21 cellular contexts compared by ENCODE assay signal in genomic region chr6:107057679-107058078, GRCh38. TPM values are rescaled to one million over a fixed set of nuclear protein-coding genes. Genes with fewer than 3 reads are reported as not detected.
DNase-seq lines count a peak whose midpoint lies in the region; ATAC-seq, FAIRE-seq and TF ChIP-seq lines count a peak whose summit lies in the region.
"Had no signal": no experiment of that assay in that cellular context is flagged by ENCODE, and none has a peak within 500 bp of the region (broad histone marks: within the 10 kb centered on the region; RNA-seq: fewer than 3 reads in every experiment).

No MANE protein-coding gene starts in this region.

- H4K5ac ChIP-seq in mesendoderm (ENCODE audit: low read length) = no peak overlapping the region

- H3K27ac Mint-ChIP-seq in osteocyte (ENCODE audit: unreplicated experiment) = no peak overlapping the region
- H3K27ac Mint-ChIP-seq: B cell; CD4-positive, alpha-beta T cell; CD8-positive, alpha-beta T cell had no signal

- CTCF ChIA-PET in HepG2 (lab: Yijun Ruan, JAX; ENCODE audit: low intra/inter-chr PET ratio, low total read pairs) = no interaction called here

- peak overlapping the region; percentile 64 for H3K56ac ChIP-seq in mesendoderm (ENCODE audit: low read length)

- intact Hi-C loops in HepG2 (cut with micrococcal nuclease; ENCODE audit: unreplicated experiment) (no loop called here), right lobe of liver (cut with DNase I) (no loop called here)

- no peak overlapping the region for H3K4ac ChIP-seq in mesendoderm (ENCODE audit: low read depth, low read length)

- no peak overlapping the region for H2BK15ac ChIP-seq in mesendoderm (replicated peaks; ENCODE audit: low read depth)

- no peak for TF ChIP-seq RAD21 in HepG2 (CRISPR knock-in tag; IDR thresholded peaks at IDR 0.05)

- no peak overlapping the region for H3K18ac ChIP-seq in mesendoderm (ENCODE audit: low read length)

- no peaks in the 10 kb centered on the region for H3K79me1 ChIP-seq in mesendoderm (ENCODE audit: low read length)

- H3K27ac ChIP-seq in HepG2 (ENCODE audit: extremely low read length, insufficient read depth, low read length) (no peak overlapping the region), right lobe of liver (no peak overlapping the region), mesendoderm (ENCODE audit: low read depth, low read length) (no peak overlapping the region)
- H3K27ac ChIP-seq: 22Rv1; A549; BLaER1 treated with 17β-estradiol and CSF1 and Interleukin-3, amounts not matched to agents 10 nM and 100 nM; C4-2B had no signal

- no peak overlapping the region for H2BK120ac ChIP-seq in mesendoderm (ENCODE audit: low read depth, low read length)

- H3K4me1 ChIP-seq in HepG2 (ENCODE audit: insufficient read depth, low read length) = peaks cover 25% of the 10 kb centered on the region
- no peaks in the 10 kb centered on the region for H3K4me1 ChIP-seq in right lobe of liver
- H3K4me1 ChIP-seq in mesendoderm (ENCODE audit: control insufficient read depth, low read depth, low read length) = peaks cover 9% of the 10 kb centered on the region
- H3K4me1 ChIP-seq: A549, Caco-2 had no signal

- BruUV-seq in HepG2 (replicated peaks; lab: Mats Ljungman, UMichigan) = no TSS peak

- DNase-seq in HepG2 (ENCODE audit: low spot score) (no peak), right lobe of liver (no peak), mesendoderm (no peak), osteocyte (ENCODE audit: extremely low spot score, unreplicated experiment) (no peak), GM12891 (ENCODE audit: insufficient read length, low spot score) (no peak)
- DNase-seq: AML-193; Caco-2; Calu3; CD4-positive, alpha-beta T cell; CD8-positive, alpha-beta T cell; DMS79 treated with DMSO at 0.1 percent for 48 hours; GF-D8 had no signal

- FAIRE-seq in HepG2 (lab: Jason Lieb, UNC) (no peak), GM12891 (lab: Jason Lieb, UNC) (no peak)
- FAIRE-seq: A549, D721Med, G401.6, GM12892, GM18507 had no signal

- TF ChIP-seq CTCF in HepG2 (CRISPR knock-in tag; IDR thresholded peaks at IDR 0.05) = no peak
- TF ChIP-seq CTCF in right lobe of liver (IDR thresholded peaks at IDR 0.05) = no peak
- no peak for TF ChIP-seq CTCF in osteocyte (IDR thresholded peaks at IDR 0.05)

- H3K36me3 ChIP-seq in HepG2 (replicated peaks in 1 of 2; ENCODE audit: control insufficient read depth in 1 of 2, insufficient read depth in 2 of 2, low read length in 2 of 2) (no peaks in the 10 kb centered on the region), right lobe of liver (no peaks in the 10 kb centered on the region), mesendoderm (ENCODE audit: control insufficient read depth, insufficient read depth, low read length) (no peaks in the 10 kb centered on the region)
- H3K36me3 ChIP-seq: BLaER1 treated with 17β-estradiol and CSF1 and Interleukin-3, amounts not matched to agents 10 nM and 100 nM had no signal

- H2AFZ ChIP-seq in HepG2 (ENCODE audit: low read length) = no peak overlapping the region

- no peak for TF ChIP-seq POLR2A in HepG2 (IDR thresholded peaks at IDR 0.05; ENCODE audit: insufficient read depth in 1 of 2, low read depth in 2 of 2, low read length in 2 of 2)
- TF ChIP-seq POLR2A in right lobe of liver (IDR thresholded peaks at IDR 0.05) = no peak
- no peak for TF ChIP-seq POLR2A in GM12891 (IDR thresholded peaks at IDR 0.05; ENCODE audit: low read depth, low read length)

- H3K23ac ChIP-seq in mesendoderm (ENCODE audit: low read length) = no peak overlapping the region

- WGBS in HepG2 (ENCODE audit: low lambda C conversion rate) = 47% methylated on average over 2 of the region's 2 CpGs
- WGBS in right lobe of liver (ENCODE audit: insufficient coverage, low coverage, low lambda C conversion rate, missing lambda C conversion rate) = 56% methylated on average over 1 of the region's 2 CpGs
- no CpG with 5 or more reads among the region's 2 CpGs for WGBS in mesendoderm (ENCODE audit: extremely low coverage, insufficient coverage, low lambda C conversion rate)

- peak overlapping the region; percentile 29 for H3K4me2 ChIP-seq in HepG2 (ENCODE audit: low read depth, low read length)
- H3K4me2 ChIP-seq in mesendoderm (ENCODE audit: low read length) = no peak overlapping the region
- H3K4me2 ChIP-seq: A549; BLaER1 treated with 17β-estradiol and CSF1 and Interleukin-3, amounts not matched to agents 10 nM and 100 nM had no signal

- H3K4me3 ChIP-seq in HepG2 (replicated peaks in 1 of 3; ENCODE audit: insufficient read depth in 1 of 3, low read depth in 2 of 3, low read length in 3 of 3) = no peak overlapping the region
- no peak overlapping the region for H3K4me3 ChIP-seq in right lobe of liver
- H3K4me3 ChIP-seq in mesendoderm (ENCODE audit: low read length) = no peak overlapping the region
- H3K4me3 ChIP-seq: A549; BLaER1 treated with 17β-estradiol and CSF1 and Interleukin-3, amounts not matched to agents 10 nM and 100 nM had no signal

- H3K9me3 Mint-ChIP-seq in osteocyte (ENCODE audit: unreplicated experiment) = no peaks in the 10 kb centered on the region
- H3K9me3 Mint-ChIP-seq: CD4-positive, alpha-beta T cell; CD8-positive, alpha-beta T cell had no signal

- peak; percentile 60 for ATAC-seq in HepG2
- no peak for ATAC-seq in right lobe of liver
- ATAC-seq: A549; CD8-positive, alpha-beta T cell had no signal

- no peak overlapping the region for H2BK5ac ChIP-seq in mesendoderm (ENCODE audit: low read length)

- H3K9ac ChIP-seq in HepG2 (ENCODE audit: insufficient read depth, low read depth, low read length) = no peak overlapping the region
- H3K9ac ChIP-seq in mesendoderm (ENCODE audit: low read length) = no peak overlapping the region
- H3K9ac ChIP-seq: BLaER1 treated with 17β-estradiol and CSF1 and Interleukin-3, amounts not matched to agents 10 nM and 100 nM had no signal

- no peaks in the 10 kb centered on the region for H4K20me1 ChIP-seq in HepG2 (ENCODE audit: insufficient read depth, low read length)
- H4K20me1 ChIP-seq: BLaER1 treated with 17β-estradiol and CSF1 and Interleukin-3, amounts not matched to agents 10 nM and 100 nM had no signal

- no peaks in the 10 kb centered on the region for H3K27me3 ChIP-seq in HepG2 (ENCODE audit: control insufficient read depth in 1 of 2, insufficient read depth in 2 of 2, low read length in 2 of 2)
- H3K27me3 ChIP-seq in right lobe of liver = no peaks in the 10 kb centered on the region
- H3K27me3 ChIP-seq in mesendoderm (ENCODE audit: insufficient read depth, low read length, poor library complexity) = no peaks in the 10 kb centered on the region
- H3K27me3 ChIP-seq: BLaER1 treated with 17β-estradiol and CSF1 and Interleukin-3, amounts not matched to agents 10 nM and 100 nM had no signal

- in situ Hi-C loops in HepG2 (cut with HindIII; ENCODE audit: extremely low pct_ligation_motif_present, low pct_unique_long_range_greater_than_20kb) = no loop called here

- no peaks in the 10 kb centered on the region for H3K9me3 ChIP-seq in HepG2 (ENCODE audit: low read length)
- H3K9me3 ChIP-seq in right lobe of liver = no peaks in the 10 kb centered on the region
- H3K9me3 ChIP-seq: A549; BLaER1 treated with 17β-estradiol and CSF1 and Interleukin-3, amounts not matched to agents 10 nM and 100 nM; Caco-2 had no signal

- H3K36me3 Mint-ChIP-seq in osteocyte (ENCODE audit: unreplicated experiment) = no peaks in the 10 kb centered on the region
- H3K36me3 Mint-ChIP-seq: CD8-positive, alpha-beta T cell had no signal

- POLR2A ChIA-PET in HepG2 (lab: Yijun Ruan, JAX) = no interaction called here

- no peak overlapping the region for H4K8ac ChIP-seq in mesendoderm (ENCODE audit: low read depth, low read length)

- H3K79me2 ChIP-seq in HepG2 (ENCODE audit: insufficient read depth, low read length) = no peaks in the 10 kb centered on the region
- H3K79me2 ChIP-seq in mesendoderm (ENCODE audit: control insufficient read depth, insufficient read depth, low read length) = no peaks in the 10 kb centered on the region

- H3K4me1 Mint-ChIP-seq in osteocyte (ENCODE audit: unreplicated experiment) = peaks cover 2% of the 10 kb centered on the region

- no peak overlapping the region for H3K4me3 Mint-ChIP-seq in osteocyte (ENCODE audit: unreplicated experiment)
- H3K4me3 Mint-ChIP-seq: B cell; CD4-positive, alpha-beta T cell; CD8-positive, alpha-beta T cell had no signal

- peak overlapping the region; percentile 74 for H2AK5ac ChIP-seq in mesendoderm (ENCODE audit: low read length)

- H3K27me3 Mint-ChIP-seq in osteocyte (ENCODE audit: unreplicated experiment) = no peaks in the 10 kb centered on the region
- H3K27me3 Mint-ChIP-seq: B cell; CD4-positive, alpha-beta T cell had no signal

- TF ChIP-seq EP300 in HepG2 (IDR thresholded peaks at IDR 0.05; ENCODE audit: low read depth in 2 of 2, low read length in 2 of 2) (no peak), HepG2 (CRISPR knock-in tag; IDR thresholded peaks at IDR 0.05; ENCODE audit: borderline replicate concordance) (no peak)

RNA-seq across cellular contexts. Expression of gene MTRES1, which starts 29.7 kb away (rescaled TPM):
- total RNA-seq in HepG2 (2016; rRNA removed; fragmentation: Illumina TruSeq; extraction: Trizol) = 11.9 and 13.6 TPM in 2 replicates
- total RNA-seq in HepG2 (2016; cell fraction: cytosol; rRNA removed; fragmentation: Illumina TruSeq; extraction: Trizol; ENCODE audit: low read depth) = 6.0 TPM in 2 replicates
- total RNA-seq in HepG2 (2016; cell fraction: insoluble cytoplasmic fraction; rRNA removed; fragmentation: Illumina TruSeq; extraction: Trizol) = 13.1 and 13.2 TPM in 2 replicates
- total RNA-seq in HepG2 (2016; cell fraction: membrane; rRNA removed; fragmentation: Illumina TruSeq; extraction: Trizol) = 7.3 and 8.0 TPM in 2 replicates
- total RNA-seq in HepG2 (2016; cell fraction: nucleus; rRNA removed; fragmentation: Illumina TruSeq; extraction: Trizol) = 8.9 TPM in 2 replicates
- 6.2 and 6.6 TPM in 2 replicates for polyA plus RNA-seq in HepG2 (2011; rRNA removed)
- polyA plus RNA-seq in HepG2 (2011; cell fraction: cytosol; rRNA removed) = 3.7 and 4.0 TPM in 2 replicates
- 4.6 and 6.5 TPM in 2 replicates for polyA plus RNA-seq in HepG2 (2011; cell fraction: nucleus; rRNA removed)
- 6.7 and 10.9 TPM in 2 replicates for polyA plus RNA-seq in HepG2 (2012)
- polyA plus RNA-seq in HepG2 (2016; cell fraction: cytosol; fragmentation: Illumina TruSeq; extraction: Trizol; ENCODE audit: low read depth) = 4.8 and 5.2 TPM in 2 replicates
- polyA plus RNA-seq in HepG2 (2016; cell fraction: insoluble cytoplasmic fraction; fragmentation: Illumina TruSeq; extraction: Trizol; ENCODE audit: low read depth) = 17.6 and 20.0 TPM in 2 replicates
- 4.2 and 5.9 TPM in 2 replicates for polyA plus RNA-seq in HepG2 (2016; cell fraction: membrane; fragmentation: Illumina TruSeq; extraction: Trizol; ENCODE audit: low read depth)
- polyA plus RNA-seq in HepG2 (2016; cell fraction: nucleus; fragmentation: Illumina TruSeq; extraction: Trizol; ENCODE audit: insufficient read depth, low read depth) = 22.2 and 24.5 TPM in 2 replicates
- 3.2 and 4.1 TPM in 2 replicates for polyA minus RNA-seq in HepG2 (2011; rRNA and poly(A)+ RNA removed; ENCODE audit: low replicate concordance)
- polyA minus RNA-seq in HepG2 (2011; cell fraction: cytosol; rRNA and poly(A)+ RNA removed) = 1.9 and 2.9 TPM in 2 replicates
- polyA minus RNA-seq in HepG2 (2011; cell fraction: nucleus; rRNA and poly(A)+ RNA removed) = 9.0 and 9.7 TPM in 2 replicates
- 10 to 100 TPM in 5 of 6 experiments, 1 to 10 TPM in 1; 9.8 to 17.6 (median 12.9) TPM for total RNA-seq in right lobe of liver
- polyA plus RNA-seq in mesendoderm (2013, experiment 1 of 2) = 27.4 TPM
- 26.9 TPM for polyA plus RNA-seq in mesendoderm (2013, experiment 2 of 2)
- total RNA-seq in osteocyte = 19.1 and 19.7 TPM in 2 replicates
- polyA plus RNA-seq in GM12891 (2012; ENCODE audit: low read depth, missing spikeins) = 15.8 TPM

RNA-seq across cellular contexts. Expression of gene BEND3, which starts 57.6 kb away (rescaled TPM):
- total RNA-seq in HepG2 (2016; rRNA removed; fragmentation: Illumina TruSeq; extraction: Trizol) = 5.8 and 7.6 TPM in 2 replicates
- total RNA-seq in HepG2 (2016; cell fraction: cytosol; rRNA removed; fragmentation: Illumina TruSeq; extraction: Trizol; ENCODE audit: low read depth) = 0.81 and 0.97 TPM in 2 replicates
- 5.5 and 6.9 TPM in 2 replicates for total RNA-seq in HepG2 (2016; cell fraction: insoluble cytoplasmic fraction; rRNA removed; fragmentation: Illumina TruSeq; extraction: Trizol)
- total RNA-seq in HepG2 (2016; cell fraction: membrane; rRNA removed; fragmentation: Illumina TruSeq; extraction: Trizol) = 5.0 and 5.4 TPM in 2 replicates
- 5.4 and 7.1 TPM in 2 replicates for total RNA-seq in HepG2 (2016; cell fraction: nucleus; rRNA removed; fragmentation: Illumina TruSeq; extraction: Trizol)
- polyA plus RNA-seq in HepG2 (2011; rRNA removed) = 1.4 and 1.9 TPM in 2 replicates
- polyA plus RNA-seq in HepG2 (2011; cell fraction: cytosol; rRNA removed) = 1.3 and 1.7 TPM in 2 replicates
- polyA plus RNA-seq in HepG2 (2011; cell fraction: nucleus; rRNA removed) = 2.7 and 2.8 TPM in 2 replicates
- 2.0 TPM in 2 replicates for polyA plus RNA-seq in HepG2 (2012)
- 0.49 and 0.52 TPM in 2 replicates for polyA plus RNA-seq in HepG2 (2016; cell fraction: cytosol; fragmentation: Illumina TruSeq; extraction: Trizol; ENCODE audit: low read depth)
- polyA plus RNA-seq in HepG2 (2016; cell fraction: insoluble cytoplasmic fraction; fragmentation: Illumina TruSeq; extraction: Trizol; ENCODE audit: low read depth) = 4.6 and 6.1 TPM in 2 replicates
- 2.1 and 2.4 TPM in 2 replicates for polyA plus RNA-seq in HepG2 (2016; cell fraction: membrane; fragmentation: Illumina TruSeq; extraction: Trizol; ENCODE audit: low read depth)
- 8.7 and 10.0 TPM in 2 replicates for polyA plus RNA-seq in HepG2 (2016; cell fraction: nucleus; fragmentation: Illumina TruSeq; extraction: Trizol; ENCODE audit: insufficient read depth, low read depth)
- 7.1 and 10.4 TPM in 2 replicates for polyA minus RNA-seq in HepG2 (2011; rRNA and poly(A)+ RNA removed; ENCODE audit: low replicate concordance)
- 3.8 and 4.6 TPM in 2 replicates for polyA minus RNA-seq in HepG2 (2011; cell fraction: cytosol; rRNA and poly(A)+ RNA removed)
- 3.6 and 4.0 TPM in 2 replicates for polyA minus RNA-seq in HepG2 (2011; cell fraction: nucleus; rRNA and poly(A)+ RNA removed)
- total RNA-seq in right lobe of liver = 1 to 10 TPM in 4 of 6 experiments, under 1 TPM in 2; 0.83 to 2.7 (median 1.4) TPM
- 17.3 TPM for polyA plus RNA-seq in mesendoderm (2013, experiment 1 of 2)
- polyA plus RNA-seq in mesendoderm (2013, experiment 2 of 2) = 17.5 TPM
- 4.4 and 4.5 TPM in 2 replicates for total RNA-seq in osteocyte
- polyA plus RNA-seq in GM12891 (2012; ENCODE audit: low read depth, missing spikeins) = 8.8 TPM
